19 cellular contexts compared by ENCODE assay signal in the genomic region with DNA sequence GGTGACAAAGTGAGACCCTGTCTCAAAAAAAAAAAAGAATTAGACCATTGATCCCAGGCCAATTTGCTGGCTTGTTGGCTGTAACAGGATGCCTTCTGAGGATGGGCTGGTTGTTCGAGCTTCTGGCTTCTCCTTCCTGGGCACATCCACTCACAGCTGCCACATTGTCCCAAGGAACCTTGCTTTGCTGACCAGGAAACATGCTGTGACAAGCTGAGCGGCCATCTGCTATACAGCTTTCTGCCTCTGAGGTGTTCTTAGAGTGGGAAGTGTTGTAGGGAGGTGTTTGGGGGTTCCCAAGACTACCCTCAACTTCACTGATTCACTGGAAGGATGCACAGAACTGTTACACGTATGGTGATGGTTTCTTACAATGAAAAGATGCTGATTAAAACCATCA. TPM values are rescaled to one million over a fixed set of nuclear protein-coding genes. Genes with fewer than 3 reads are reported as not detected.
DNase-seq lines count a peak whose midpoint lies in the region; ATAC-seq, FAIRE-seq and TF ChIP-seq lines count a peak whose summit lies in the region.
"Had no signal": no experiment of that assay in that cellular context is flagged by ENCODE, and none has a peak within 500 bp of the region (broad histone marks: within the 10 kb centered on the region; RNA-seq: fewer than 3 reads in every experiment).

No MANE protein-coding gene starts in this region.

- H3K4me3 ChIP-seq in bronchial epithelial cell (ENCODE audit: low read depth, low read length) (no peak overlapping the region), trophoblast cell (ENCODE audit: low read depth, low read length) (no peak overlapping the region)
- H3K4me3 ChIP-seq: BLaER1, GM12878, GM23338 had no signal

- H4K8ac ChIP-seq in trophoblast cell (ENCODE audit: low read depth, low read length), result no peak overlapping the region

- no peak overlapping the region for H4K91ac ChIP-seq in trophoblast cell (ENCODE audit: low read depth, low read length)

- no peak overlapping the region for H3K14ac ChIP-seq in trophoblast cell (ENCODE audit: low read length)

- TF ChIP-seq CTCF in natural killer cell (IDR thresholded peaks at IDR 0.05), result no peak
- TF ChIP-seq CTCF in bronchial epithelial cell (IDR thresholded peaks at IDR 0.05; ENCODE audit: insufficient read depth, low read length, severe bottlenecking), result no peak
- TF ChIP-seq CTCF in progenitor cell of endocrine pancreas (IDR thresholded peaks at IDR 0.05; ENCODE audit: unreplicated experiment), result no peak

- no peak overlapping the region for H4K12ac ChIP-seq in trophoblast cell (ENCODE audit: low read depth, low read length)

- no peak overlapping the region for H2BK5ac ChIP-seq in trophoblast cell (ENCODE audit: low read depth, low read length, poor library complexity)

- H3K4me3 Mint-ChIP-seq in natural killer cell (no peak overlapping the region), progenitor cell of endocrine pancreas (ENCODE audit: low read depth) (no peak overlapping the region)
- H3K4me3 Mint-ChIP-seq in natural killer cell treated with Interleukin-12 subunit alpha and Interleukin-12 subunit beta and Interleukin-15 and Interleukin-18, amount 100 ng/mL, for 72 hours, result no peak overlapping the region
- H3K4me3 Mint-ChIP-seq: CD8-positive, alpha-beta T cell; GM23338 had no signal

- intact Hi-C loops in natural killer cell (cut with micrococcal nuclease), result no loop called here

- FAIRE-seq in bronchial epithelial cell (lab: Jason Lieb, UNC), result peak; percentile 13
- FAIRE-seq: GM12878 had no signal

- H3K36me3 Mint-ChIP-seq in natural killer cell (no peaks in the 10 kb centered on the region), progenitor cell of endocrine pancreas (ENCODE audit: insufficient read depth) (peaks cover 3% of the 10 kb centered on the region)
- H3K36me3 Mint-ChIP-seq in natural killer cell treated with Interleukin-12 subunit alpha and Interleukin-12 subunit beta and Interleukin-15 and Interleukin-18, amount 100 ng/mL, for 72 hours, result no peaks in the 10 kb centered on the region

- ATAC-seq in natural killer cell (no peak), GM21515 (IDR thresholded peaks at IDR 0.05; ENCODE audit: unreplicated experiment) (no peak), GM21825 (IDR thresholded peaks at IDR 0.05; ENCODE audit: unreplicated experiment) (no peak), HG03025 (IDR thresholded peaks at IDR 0.05; ENCODE audit: low FRiP score, unreplicated experiment) (no peak)
- no peak for ATAC-seq in natural killer cell treated with Interleukin-12 subunit alpha and Interleukin-12 subunit beta and Interleukin-15 and Interleukin-18, amount 100 ng/mL, for 72 hours
- ATAC-seq: CD8-positive, alpha-beta T cell; GM12878; GM23338 had no signal

- peak overlapping the region; percentile 21 for H2BK12ac ChIP-seq in trophoblast cell (ENCODE audit: low read length)

- H3K27me3 Mint-ChIP-seq in natural killer cell (ENCODE audit: low read depth in 2 of 2), result no peaks in the 10 kb centered on the region
- H3K27me3 Mint-ChIP-seq in natural killer cell treated with Interleukin-12 subunit alpha and Interleukin-12 subunit beta and Interleukin-15 and Interleukin-18, amount 100 ng/mL, for 72 hours, result no peaks in the 10 kb centered on the region
- no peaks in the 10 kb centered on the region for H3K27me3 Mint-ChIP-seq in progenitor cell of endocrine pancreas

- H3K9me3 Mint-ChIP-seq in natural killer cell (no peaks in the 10 kb centered on the region), progenitor cell of endocrine pancreas (ENCODE audit: low read depth) (no peaks in the 10 kb centered on the region)
- no peaks in the 10 kb centered on the region for H3K9me3 Mint-ChIP-seq in natural killer cell treated with Interleukin-12 subunit alpha and Interleukin-12 subunit beta and Interleukin-15 and Interleukin-18, amount 100 ng/mL, for 72 hours
- H3K9me3 Mint-ChIP-seq: CD8-positive, alpha-beta T cell; GM23338 had no signal

- H3K79me1 ChIP-seq in trophoblast cell (ENCODE audit: low read length), result no peaks in the 10 kb centered on the region

- H3K18ac ChIP-seq in trophoblast cell (ENCODE audit: low read length), result no peak overlapping the region

- DNase-seq in natural killer cell (no peak), bronchial epithelial cell (ENCODE audit: low read depth) (no peak), trophoblast cell (no peak), progenitor cell of endocrine pancreas (ENCODE audit: low spot score, unreplicated experiment) (no peak)
- DNase-seq in natural killer cell treated with Interleukin-12 subunit alpha and Interleukin-12 subunit beta and Interleukin-15 and Interleukin-18, amount 100 ng/mL, for 72 hours (ENCODE audit: low spot score), result no peak
- DNase-seq: 8988T; CD8-positive, alpha-beta T cell; COR-L47; DMS 273 treated with DMSO at 0.1 percent for 48 hours; DMS53; DND-41; EL; H7 had no signal

- H3K27ac ChIP-seq in trophoblast cell (ENCODE audit: low read depth, low read length), result no peak overlapping the region
- H3K27ac ChIP-seq: BLaER1 had no signal

- H3K4me2 ChIP-seq in trophoblast cell (ENCODE audit: low read length), result no peak overlapping the region
- H3K4me2 ChIP-seq: BLaER1, GM23338 had no signal

- peaks cover 21 to 25% of the 10 kb centered on the region in 2 experiments for H3K4me1 ChIP-seq in trophoblast cell (ENCODE audit: control insufficient read depth in 1 of 2, insufficient read depth in 2 of 2, low read length in 2 of 2)

- no peak overlapping the region for H3K4ac ChIP-seq in trophoblast cell (ENCODE audit: low read depth, low read length)

- H2AFZ ChIP-seq in trophoblast cell (ENCODE audit: insufficient read depth, low read length, poor library complexity), result no peak overlapping the region
- H2AFZ ChIP-seq: GM23338 had no signal

- H3K23ac ChIP-seq in trophoblast cell (ENCODE audit: low read length), result no peak overlapping the region

- H3K27ac Mint-ChIP-seq in natural killer cell (peak overlapping the region; percentile 92 to 96), progenitor cell of endocrine pancreas (no peak overlapping the region)
- H3K27ac Mint-ChIP-seq in natural killer cell treated with Interleukin-12 subunit alpha and Interleukin-12 subunit beta and Interleukin-15 and Interleukin-18, amount 100 ng/mL, for 72 hours, result no peak overlapping the region
- H3K27ac Mint-ChIP-seq: GM23338 had no signal

- no peaks in the 10 kb centered on the region for H3K9me3 ChIP-seq in trophoblast cell (ENCODE audit: insufficient read depth, low read depth, low read length)
- H3K9me3 ChIP-seq: BLaER1 had no signal

- no peaks in the 10 kb centered on the region for H3K79me2 ChIP-seq in trophoblast cell (ENCODE audit: control insufficient read depth, insufficient read depth, low read length, poor library complexity)

- WGBS in trophoblast cell (ENCODE audit: extremely low coverage, insufficient coverage, insufficient read length), result no CpG with 5 or more reads among the region's 3 CpGs

- H3K4me1 Mint-ChIP-seq in natural killer cell (peaks cover 63 to 70% of the 10 kb centered on the region in 2 donors), progenitor cell of endocrine pancreas (ENCODE audit: low read depth) (peaks cover 23% of the 10 kb centered on the region)
- H3K4me1 Mint-ChIP-seq in natural killer cell treated with Interleukin-12 subunit alpha and Interleukin-12 subunit beta and Interleukin-15 and Interleukin-18, amount 100 ng/mL, for 72 hours (ENCODE audit: low read depth in 2 of 2), result peaks cover 41 to 46% of the 10 kb centered on the region in 2 donors

- no peak overlapping the region for H2BK120ac ChIP-seq in trophoblast cell (ENCODE audit: insufficient read depth, low read length, poor library complexity)

- peaks cover 5% of the 10 kb centered on the region for H3K36me3 ChIP-seq in bronchial epithelial cell (ENCODE audit: control insufficient read depth, insufficient read depth, low read length)
- H3K36me3 ChIP-seq in trophoblast cell (ENCODE audit: control insufficient read depth in 1 of 2, insufficient read depth in 2 of 2, low read length in 2 of 2), result peaks cover 6 to 10% of the 10 kb centered on the region in 2 experiments

- no peak overlapping the region for H2AK5ac ChIP-seq in trophoblast cell (ENCODE audit: low read length)

- no peaks in the 10 kb centered on the region for H3K27me3 ChIP-seq in bronchial epithelial cell (ENCODE audit: control insufficient read depth, insufficient read depth, low read length)
- H3K27me3 ChIP-seq in trophoblast cell (ENCODE audit: insufficient read depth, low read length), result no peaks in the 10 kb centered on the region
- H3K27me3 ChIP-seq: BLaER1 had no signal

- H3K9ac ChIP-seq in trophoblast cell (ENCODE audit: low read length), result no peak overlapping the region
- H3K9ac ChIP-seq: BLaER1 had no signal

RNA-seq across cellular contexts. Expression of gene SNAP29, which starts 6.5 kb away (rescaled TPM):
- 10 to 100 TPM; 35.1 to 40.3 (median 36.8) TPM for total RNA-seq in natural killer cell
- 10 to 100 TPM; 23.2 to 29.2 TPM for total RNA-seq in natural killer cell treated with Interleukin-12 subunit alpha and Interleukin-12 subunit beta and Interleukin-15 and Interleukin-18, amount 100 ng/mL, for 72 hours
- total RNA-seq in bronchial epithelial cell, result 3.7 and 6.3 TPM in 2 replicates
- polyA plus RNA-seq in trophoblast cell (2013), result 42.7 and 45.7 TPM in 2 replicates
- total RNA-seq in progenitor cell of endocrine pancreas, result 20.4 and 20.6 TPM in 2 replicates

RNA-seq across cellular contexts. Expression of gene PI4KA, which starts 6.7 kb away (rescaled TPM):
- total RNA-seq in natural killer cell, result 100 to 1,000 TPM; 208 to 233 (median 215) TPM
- total RNA-seq in natural killer cell treated with Interleukin-12 subunit alpha and Interleukin-12 subunit beta and Interleukin-15 and Interleukin-18, amount 100 ng/mL, for 72 hours, result 100 to 1,000 TPM in 1 of 2 donors, 10 to 100 TPM in 1; 88.5 to 146 TPM
- 9.5 and 12.3 TPM in 2 replicates for total RNA-seq in bronchial epithelial cell
- polyA plus RNA-seq in trophoblast cell (2013), result 29.7 and 32.4 TPM in 2 replicates
- 125 and 140 TPM in 2 replicates for total RNA-seq in progenitor cell of endocrine pancreas

RNA-seq across cellular contexts. Expression of gene CRKL, which starts 51.9 kb away (rescaled TPM):
- total RNA-seq in natural killer cell (10 to 100 TPM; 50.7 to 71.2 (median 67.4) TPM), bronchial epithelial cell (64.8 and 72.9 TPM in 2 replicates), progenitor cell of endocrine pancreas (81.4 and 86.3 TPM in 2 replicates)
- total RNA-seq in natural killer cell treated with Interleukin-12 subunit alpha and Interleukin-12 subunit beta and Interleukin-15 and Interleukin-18, amount 100 ng/mL, for 72 hours, result 100 to 1,000 TPM in 1 of 2 donors, 10 to 100 TPM in 1; 78.4 to 105 TPM
- polyA plus RNA-seq in trophoblast cell (2013), result 43.3 and 44.5 TPM in 2 replicates

Comparison
In these comparisons a context has a peak if more than half of its experiments do, and no peak if none do; other contexts are left out.
1. H3K27ac Mint-ChIP-seq: peak in natural killer cell (2 of 2); none in natural killer cell treated with Interleukin-12 subunit alpha and Interleukin-12 subunit beta and Interleukin-15 and Interleukin-18, amount 100 ng/mL, for 72 hours (0 of 2) and progenitor cell of endocrine pancreas (single experiment).